In genomic region chr14:55454264-55455151, GRCh38 we compare ENCODE assay signal across 9 cellular contexts. TPM values are rescaled to one million over a fixed set of nuclear protein-coding genes. Genes with fewer than 3 reads are reported as not detected.
DNase-seq lines count a peak whose midpoint lies in the region; ATAC-seq and TF ChIP-seq lines count a peak whose summit lies in the region.
"Had no signal": no experiment of that assay in that cellular context is flagged by ENCODE, and none has a peak within 500 bp of the region (broad histone marks: within the 10 kb centered on the region; RNA-seq: fewer than 3 reads in every experiment).

No MANE protein-coding gene starts in this region.

- no peaks in the 10 kb centered on the region for H3K36me3 Mint-ChIP-seq in activated naive CD8-positive, alpha-beta T cell treated with anti-CD3 and anti-CD28 coated beads for 36 hours
- H3K36me3 Mint-ChIP-seq: activated naive CD8-positive, alpha-beta T cell had no signal

- no peak overlapping the region for H3K27ac Mint-ChIP-seq in activated naive CD8-positive, alpha-beta T cell treated with anti-CD3 and anti-CD28 coated beads for 36 hours
- H3K27ac Mint-ChIP-seq: activated naive CD8-positive, alpha-beta T cell had no signal

- H3K9ac ChIP-seq in SK-N-MC (ENCODE audit: insufficient read length) (peak overlapping the region; percentile 4), stomach smooth muscle (ENCODE audit: low read length in 2 of 2) (peak overlapping the region in 1 of 2 donors; percentile 13)

- H3K4me1 ChIP-seq in heart left ventricle (peaks cover 0 to 36% (median 14%) of the 10 kb centered on the region in 12 donors), stomach smooth muscle (ENCODE audit: control insufficient read depth, insufficient read depth, low read length) (peaks cover 4% of the 10 kb centered on the region)

- H3K9me3 Mint-ChIP-seq in activated naive CD8-positive, alpha-beta T cell treated with anti-CD3 and anti-CD28 coated beads for 36 hours, result no peaks in the 10 kb centered on the region

- no peaks in the 10 kb centered on the region for H3K36me3 ChIP-seq in SK-N-MC (ENCODE audit: insufficient read depth, low read length)
- H3K36me3 ChIP-seq in heart left ventricle, result no peaks in the 10 kb centered on the region
- no peaks in the 10 kb centered on the region for H3K36me3 ChIP-seq in stomach smooth muscle (ENCODE audit: control insufficient read depth in 2 of 2, insufficient read depth in 2 of 2, low read length in 2 of 2)

- no peak overlapping the region for H3K4me3 Mint-ChIP-seq in activated naive CD8-positive, alpha-beta T cell treated with anti-CD3 and anti-CD28 coated beads for 36 hours
- H3K4me3 Mint-ChIP-seq: activated naive CD8-positive, alpha-beta T cell had no signal

- H3K27ac ChIP-seq in SK-N-MC, result peak overlapping the region; percentile 82
- peak overlapping the region in 3 of 12 donors; percentile 4 to 20 (median 16) for H3K27ac ChIP-seq in heart left ventricle
- no peak overlapping the region for H3K27ac ChIP-seq in stomach smooth muscle (ENCODE audit: low read length)

- peaks cover 7% of the 10 kb centered on the region for H3K27me3 Mint-ChIP-seq in activated naive CD8-positive, alpha-beta T cell treated with anti-CD3 and anti-CD28 coated beads for 36 hours

- no peaks in the 10 kb centered on the region for H3K9me3 ChIP-seq in SK-N-MC (ENCODE audit: low read depth, low read length)
- no peaks in the 10 kb centered on the region for H3K9me3 ChIP-seq in heart left ventricle
- no peaks in the 10 kb centered on the region for H3K9me3 ChIP-seq in stomach smooth muscle (ENCODE audit: control insufficient read depth in 2 of 2, low read length in 2 of 2)

- DNase-seq in Caki2 (ENCODE audit: low read depth) (peak; percentile 97), NCI-H128 (lab: John Stamatoyannopoulos, UW; ENCODE audit: unreplicated experiment) (peak; percentile 84), SK-N-MC (ENCODE audit: low read depth, low spot score) (peak; percentile 87), heart left ventricle (peak; percentile 26 to 58 (median 36)), OCI-M2 (lab: John Stamatoyannopoulos, UW; ENCODE audit: unreplicated experiment) (no peak)
- no peak for DNase-seq in activated naive CD8-positive, alpha-beta T cell treated with anti-CD3 and anti-CD28 coated beads for 36 hours

- H3K27me3 ChIP-seq in heart left ventricle (no peaks in the 10 kb centered on the region), stomach smooth muscle (ENCODE audit: control insufficient read depth in 1 of 2, insufficient read depth in 2 of 2, low read length in 2 of 2) (no peaks in the 10 kb centered on the region)

- peaks cover 2% of the 10 kb centered on the region for H3K4me1 Mint-ChIP-seq in activated naive CD8-positive, alpha-beta T cell treated with anti-CD3 and anti-CD28 coated beads for 36 hours

- no peak for TF ChIP-seq CTCF in heart left ventricle (IDR thresholded peaks at IDR 0.05)

- WGBS in heart left ventricle, 4 donors, result 11 to 14% (median 13%) methylated on average over 14 of the region's 14 CpGs

- in situ Hi-C loops in Caki2 (cut with HindIII; ENCODE audit: low pct_unique_long_range_greater_than_20kb, low sequenced_read_pairs), result no loop called here

- intact Hi-C loops in heart left ventricle (cut with DNase I), result loop anchor here in 1 of 10 donors (5.0 kb wide), 1 partner anchor 93 kb away; no protein-coding TSS in a partner anchor

- ATAC-seq in heart left ventricle, result peak; percentile 64 to 80 (median 70)
- no peak for ATAC-seq in GM19023 (IDR thresholded peaks at IDR 0.05; ENCODE audit: unreplicated experiment)

- TF ChIP-seq POLR2A in heart left ventricle (IDR thresholded peaks at IDR 0.05), result no peak

- peak overlapping the region; percentile 58 for H3K4me3 ChIP-seq in SK-N-MC
- peak overlapping the region in 1 of 12 donors; percentile 15 for H3K4me3 ChIP-seq in heart left ventricle
- peak overlapping the region; percentile 31 to 36 for H3K4me3 ChIP-seq in stomach smooth muscle (ENCODE audit: low read length in 2 of 2)

RNA-seq across cellular contexts. Expression of gene TBPL2, which starts 14.1 kb away (rescaled TPM):
- not detected in 2 replicates for total RNA-seq in Caki2 (2014; rRNA removed; shearing (Covaris generic); ENCODE audit: low replicate concordance)
- not detected for total RNA-seq in heart left ventricle
- not detected for polyA plus RNA-seq in heart left ventricle
- not detected for total RNA-seq in activated naive CD8-positive, alpha-beta T cell treated with anti-CD3 and anti-CD28 coated beads for 36 hours

RNA-seq across cellular contexts. Expression of gene ATG14, which starts 42.9 kb away (rescaled TPM):
- 5.9 and 10.1 TPM in 2 replicates for total RNA-seq in Caki2 (2014; rRNA removed; shearing (Covaris generic); ENCODE audit: low replicate concordance)
- total RNA-seq in heart left ventricle, result 10 to 100 TPM in 8 of 9 donors, 1 to 10 TPM in 1; 8.7 to 16.2 (median 12.9) TPM
- polyA plus RNA-seq in heart left ventricle, result 1 to 10 TPM; 5.9 to 9.1 TPM
- total RNA-seq in activated naive CD8-positive, alpha-beta T cell treated with anti-CD3 and anti-CD28 coated beads for 36 hours, result 1 to 10 TPM; 5.9 to 6.0 TPM

Comparison
In these comparisons a context has a peak if more than half of its experiments do, and no peak if none do; other contexts are left out.
1. DNase-seq: peak in Caki2 (single experiment), NCI-H128 (single experiment), SK-N-MC (single experiment) and heart left ventricle (5 of 5); none in OCI-M2 (single experiment) and activated naive CD8-positive, alpha-beta T cell treated with anti-CD3 and anti-CD28 coated beads for 36 hours (single experiment).